9 cellular contexts compared by ENCODE assay signal in the genomic region with DNA sequence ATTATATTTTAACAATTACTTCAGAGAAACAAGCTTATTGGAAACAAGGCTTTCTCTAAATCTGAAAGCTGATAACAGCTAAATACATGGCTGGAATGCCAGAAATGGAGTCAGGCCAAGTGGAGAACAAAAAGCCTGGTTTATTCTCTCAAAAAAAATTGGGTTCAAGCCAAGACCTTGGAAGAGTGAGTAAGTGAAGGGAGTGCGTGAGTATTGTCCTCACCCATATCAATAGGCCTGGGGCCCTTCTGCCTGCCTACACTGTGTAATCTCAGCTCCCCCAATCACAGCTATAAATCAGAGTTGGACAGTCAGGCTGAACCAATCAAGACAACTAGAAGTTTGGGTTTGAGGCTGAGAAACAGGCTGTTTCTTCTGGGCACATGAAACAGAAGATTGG. TPM values are rescaled to one million over a fixed set of nuclear protein-coding genes. Genes with fewer than 3 reads are reported as not detected.
DNase-seq lines count a peak whose midpoint lies in the region; ATAC-seq lines count a peak whose summit lies in the region.
"Had no signal": no experiment of that assay in that cellular context is flagged by ENCODE, and none has a peak within 500 bp of the region (broad histone marks: within the 10 kb centered on the region; RNA-seq: fewer than 3 reads in every experiment).

No MANE protein-coding gene starts in this region.

- H3K36me3 Mint-ChIP-seq in natural killer cell treated with Interleukin-12 subunit alpha and Interleukin-12 subunit beta and Interleukin-15 and Interleukin-18, amount 100 ng/mL, for 72 hours: peaks cover 56% of the 10 kb centered on the region

- peak overlapping the region; percentile 59 for H3K4me3 Mint-ChIP-seq in natural killer cell treated with Interleukin-12 subunit alpha and Interleukin-12 subunit beta and Interleukin-15 and Interleukin-18, amount 100 ng/mL, for 72 hours

- peak overlapping the region; percentile 62 to 75 for H3K27ac ChIP-seq in esophagus (ENCODE audit: low read depth in 2 of 2, low read length in 1 of 2)

- peaks cover 0 to 2% of the 10 kb centered on the region in 2 donors for H3K4me1 ChIP-seq in esophagus (ENCODE audit: control insufficient read depth in 2 of 2, insufficient read depth in 2 of 2, low read length in 1 of 2)

- no peaks in the 10 kb centered on the region for H3K27me3 ChIP-seq in esophagus (ENCODE audit: control insufficient read depth in 1 of 2, insufficient read depth in 2 of 2, low read length in 2 of 2)

- no peaks in the 10 kb centered on the region for H3K9me3 ChIP-seq in esophagus (ENCODE audit: control insufficient read depth in 2 of 2, insufficient read depth in 1 of 2, low read depth in 1 of 2, low read length in 1 of 2)

- H3K4me3 ChIP-seq in esophagus (ENCODE audit: low read depth in 1 of 2, low read length in 2 of 2): no peak overlapping the region

- WGBS in esophagus, 2 donors: 8 to 16% methylated on average over 1 of the region's 1 CpG

- no peak for ATAC-seq in natural killer cell treated with Interleukin-12 subunit alpha and Interleukin-12 subunit beta and Interleukin-15 and Interleukin-18, amount 100 ng/mL, for 72 hours
- ATAC-seq in HG02610 (IDR thresholded peaks at IDR 0.05; ENCODE audit: unreplicated experiment): no peak
- ATAC-seq in GM18907 (IDR thresholded peaks at IDR 0.05; ENCODE audit: unreplicated experiment): no peak

- H3K9me3 Mint-ChIP-seq in natural killer cell treated with Interleukin-12 subunit alpha and Interleukin-12 subunit beta and Interleukin-15 and Interleukin-18, amount 100 ng/mL, for 72 hours: peaks cover 3% of the 10 kb centered on the region
- H3K9me3 Mint-ChIP-seq: T-helper 1 cell treated with Interleukin-12 subunit alpha and Interleukin-12 subunit beta and Interleukin-4 antibody, amounts not matched to agents 30 μg/mL and 1 μg/mL, for 36 hours had no signal

- no peaks in the 10 kb centered on the region for H3K27me3 Mint-ChIP-seq in natural killer cell treated with Interleukin-12 subunit alpha and Interleukin-12 subunit beta and Interleukin-15 and Interleukin-18, amount 100 ng/mL, for 72 hours

- DNase-seq in DMS 273 (lab: John Stamatoyannopoulos, UW; ENCODE audit: unreplicated experiment) (peak; percentile 41), DMS 273 treated with DMSO at 0.1 percent for 48 hours (lab: John Stamatoyannopoulos, UW) (no peak), RPMI7951 (ENCODE audit: low read depth) (peak; percentile 96), NCI-H1930 (lab: John Stamatoyannopoulos, UW) (no peak)
- DNase-seq in natural killer cell treated with Interleukin-12 subunit alpha and Interleukin-12 subunit beta and Interleukin-15 and Interleukin-18, amount 100 ng/mL, for 72 hours (ENCODE audit: low spot score): no peak

- peaks cover 0 to 3% of the 10 kb centered on the region in 2 donors for H3K36me3 ChIP-seq in esophagus (ENCODE audit: control insufficient read depth in 2 of 2, insufficient read depth in 2 of 2, low read length in 1 of 2)

- peaks cover 66 to 75% of the 10 kb centered on the region in 2 donors for H3K4me1 Mint-ChIP-seq in natural killer cell treated with Interleukin-12 subunit alpha and Interleukin-12 subunit beta and Interleukin-15 and Interleukin-18, amount 100 ng/mL, for 72 hours (ENCODE audit: low read depth in 2 of 2)

- H3K27ac Mint-ChIP-seq in natural killer cell treated with Interleukin-12 subunit alpha and Interleukin-12 subunit beta and Interleukin-15 and Interleukin-18, amount 100 ng/mL, for 72 hours: peak overlapping the region; percentile 89 to 96

RNA-seq across cellular contexts. Expression of a gene that starts 7.4 kb away (rescaled TPM):
- total RNA-seq in RPMI7951 (2014; rRNA removed; shearing (Covaris generic)): 38.8 and 40.6 TPM in 2 replicates
- polyA plus RNA-seq in esophagus: 10 to 100 TPM in 1 of 2 donors, 1 to 10 TPM in 1; 9.4 to 23.0 TPM
- 10 to 100 TPM; 28.0 to 32.6 TPM for total RNA-seq in natural killer cell treated with Interleukin-12 subunit alpha and Interleukin-12 subunit beta and Interleukin-15 and Interleukin-18, amount 100 ng/mL, for 72 hours

RNA-seq across cellular contexts. Expression of a gene that starts 7.4 kb away (rescaled TPM):
- total RNA-seq in RPMI7951 (2014; rRNA removed; shearing (Covaris generic)): 17.1 and 17.5 TPM in 2 replicates
- 1 to 10 TPM; 2.7 to 6.3 TPM for polyA plus RNA-seq in esophagus
- total RNA-seq in natural killer cell treated with Interleukin-12 subunit alpha and Interleukin-12 subunit beta and Interleukin-15 and Interleukin-18, amount 100 ng/mL, for 72 hours: 10 to 100 TPM; 30.1 to 30.9 TPM

RNA-seq across cellular contexts. Expression of a gene that starts 37.6 kb away (rescaled TPM):
- 61.8 and 75.8 TPM in 2 replicates for total RNA-seq in RPMI7951 (2014; rRNA removed; shearing (Covaris generic))
- 1 to 10 TPM; 2.5 to 6.1 TPM for polyA plus RNA-seq in esophagus
- 10 to 100 TPM; 36.6 to 88.6 TPM for total RNA-seq in natural killer cell treated with Interleukin-12 subunit alpha and Interleukin-12 subunit beta and Interleukin-15 and Interleukin-18, amount 100 ng/mL, for 72 hours

Comparison
In these comparisons a context has a peak if more than half of its experiments do, and no peak if none do; other contexts are left out.
1. DNase-seq: peak in DMS 273 (single experiment) and RPMI7951 (single experiment); none in DMS 273 treated with DMSO at 0.1 percent for 48 hours (single experiment), natural killer cell treated with Interleukin-12 subunit alpha and Interleukin-12 subunit beta and Interleukin-15 and Interleukin-18, amount 100 ng/mL, for 72 hours (single experiment) and NCI-H1930 (0 of 2).